In the genomic region with DNA sequence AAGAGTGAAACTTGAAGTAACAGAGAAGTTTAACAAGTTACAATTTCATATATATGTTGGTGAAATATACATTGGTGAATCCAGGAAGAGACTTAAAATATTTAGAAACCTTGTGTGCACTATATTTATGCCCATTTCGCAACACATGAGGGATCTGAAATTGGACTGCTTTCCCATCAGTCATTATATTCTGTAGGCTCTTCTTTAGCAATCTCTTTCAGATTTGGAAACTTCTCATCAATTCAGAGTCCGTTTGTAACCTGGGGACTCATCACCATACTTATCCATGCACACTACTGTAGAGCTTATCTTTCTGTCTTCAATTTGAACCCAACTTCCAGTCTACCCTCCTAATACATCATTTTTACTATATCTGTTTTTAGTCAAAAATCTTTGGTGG, we compare ENCODE assay signal across 12 cellular contexts. TPM values are rescaled to one million over a fixed set of nuclear protein-coding genes. Genes with fewer than 3 reads are reported as not detected.
DNase-seq lines count a peak whose midpoint lies in the region; TF ChIP-seq lines count a peak whose summit lies in the region.
"Had no signal": no experiment of that assay in that cellular context is flagged by ENCODE, and none has a peak within 500 bp of the region (broad histone marks: within the 10 kb centered on the region; RNA-seq: fewer than 3 reads in every experiment).

No MANE protein-coding gene starts in this region.

- H3K79me2 ChIP-seq in Loucy (ENCODE audit: insufficient read depth, low read length): no peaks in the 10 kb centered on the region
- peaks cover 4% of the 10 kb centered on the region for H3K79me2 ChIP-seq in osteoblast (ENCODE audit: insufficient read depth, low read length)

- no peaks in the 10 kb centered on the region for H3F3A ChIP-seq in Loucy (ENCODE audit: low read depth)

- TF ChIP-seq CTCF in BE2C (IDR thresholded peaks at IDR 0.05; ENCODE audit: low read depth, low read length) (no peak), Loucy (conservative IDR thresholded peaks at IDR 0.05; ENCODE audit: low read length) (no peak), esophagus muscularis mucosa (IDR thresholded peaks at IDR 0.05) (no peak), osteoblast (IDR thresholded peaks at IDR 0.05; ENCODE audit: extremely low read depth, low read depth, low read length) (no peak)

- DNase-seq in BE2C: no peak
- DNase-seq in esophagus muscularis mucosa (ENCODE audit: extremely low spot score): no peak
- no peak for DNase-seq in OCI-M1 (lab: John Stamatoyannopoulos, UW)
- no peak for DNase-seq in osteoblast (ENCODE audit: insufficient read length, low spot score, missing footprints)
- no peak for DNase-seq in NCI-H2107 (lab: John Stamatoyannopoulos, UW)
- DNase-seq: activated CD4-positive, alpha-beta T cell treated with anti-CD3 and anti-CD28 coated beads, Interleukin-2, amount 50 U/mL, for 48 hours; naive thymus-derived CD4-positive, alpha-beta T cell; NCI-H1092 treated with DMSO at 0.1 percent for 48 hours; NCI-H774; SW 1271 had no signal

- H3K9me3 ChIP-seq in BE2C: no peaks in the 10 kb centered on the region
- no peaks in the 10 kb centered on the region for H3K9me3 ChIP-seq in Loucy (ENCODE audit: insufficient read depth, low read depth, low read length)
- no peaks in the 10 kb centered on the region for H3K9me3 ChIP-seq in esophagus muscularis mucosa
- no peaks in the 10 kb centered on the region for H3K9me3 ChIP-seq in skeletal muscle tissue (ENCODE audit: control insufficient read depth in 3 of 3, low read length in 3 of 3)
- H3K9me3 ChIP-seq in osteoblast (ENCODE audit: low read depth, low read length): no peaks in the 10 kb centered on the region

- H3K9ac ChIP-seq in Loucy (ENCODE audit: low read depth, low read length, poor library complexity, severe bottlenecking): no peak overlapping the region
- H3K9ac ChIP-seq in skeletal muscle tissue (ENCODE audit: low read depth in 1 of 3, low read length in 3 of 3): peak overlapping the region in 2 of 3 donors; percentile 51 to 78

- TF ChIP-seq EP300 in esophagus muscularis mucosa (IDR thresholded peaks at IDR 0.05): no peak

- TF ChIP-seq POLR2A in esophagus muscularis mucosa (IDR thresholded peaks at IDR 0.05; ENCODE audit: low read depth): no peak

- H3K27me3 ChIP-seq in BE2C: no peaks in the 10 kb centered on the region
- no peaks in the 10 kb centered on the region for H3K27me3 ChIP-seq in Loucy (ENCODE audit: insufficient read depth, low read length, poor library complexity, severe bottlenecking)
- no peaks in the 10 kb centered on the region for H3K27me3 ChIP-seq in esophagus muscularis mucosa
- peaks cover 0 to 4% (median 0%) of the 10 kb centered on the region in 3 donors for H3K27me3 ChIP-seq in skeletal muscle tissue (ENCODE audit: control insufficient read depth in 3 of 3, insufficient read depth in 3 of 3, low read length in 3 of 3)
- no peaks in the 10 kb centered on the region for H3K27me3 ChIP-seq in osteoblast (ENCODE audit: insufficient read depth, low read length)

- peaks cover 17% of the 10 kb centered on the region; the same call in 1 of the 2 replicates for H3K4me1 ChIP-seq in BE2C
- H3K4me1 ChIP-seq in Loucy (ENCODE audit: insufficient read depth, low read length, poor library complexity, severe bottlenecking): peaks cover 19% of the 10 kb centered on the region
- H3K4me1 ChIP-seq in esophagus muscularis mucosa: peaks cover 19 to 55% (median 47%) of the 10 kb centered on the region in 4 donors
- peaks cover 5 to 15% (median 14%) of the 10 kb centered on the region in 3 donors for H3K4me1 ChIP-seq in skeletal muscle tissue (ENCODE audit: control insufficient read depth in 3 of 3, insufficient read depth in 3 of 3, low read length in 3 of 3)
- peaks cover 11% of the 10 kb centered on the region for H3K4me1 ChIP-seq in osteoblast (ENCODE audit: insufficient read depth, low read length)

- intact Hi-C loops in esophagus muscularis mucosa (cut with DNase I): loop anchor here (10.0 kb wide), 2 partner anchors 55 to 105 kb away; no protein-coding TSS in a partner anchor

- H3K9me2 ChIP-seq in Loucy (replicated peaks; ENCODE audit: low read depth, low read length): no peaks in the 10 kb centered on the region

- H2AFZ ChIP-seq in Loucy (ENCODE audit: low read length) (no peak overlapping the region), osteoblast (ENCODE audit: low read length) (no peak overlapping the region)

- H3K27ac ChIP-seq in esophagus muscularis mucosa (replicated peaks in 1 of 4) (peak overlapping the region; percentile 92 to 96 (median 94)), skeletal muscle tissue (ENCODE audit: low read depth, low read length) (peak overlapping the region; percentile 80), osteoblast (ENCODE audit: low read depth, low read length) (no peak overlapping the region)

- peak overlapping the region; percentile 74 for H3K4me3 ChIP-seq in BE2C (ENCODE audit: low read depth, low read length)
- no peak overlapping the region for H3K4me3 ChIP-seq in Loucy (ENCODE audit: low read length, poor library complexity, severe bottlenecking)
- peak overlapping the region; percentile 69 to 85 (median 74) for H3K4me3 ChIP-seq in esophagus muscularis mucosa
- H3K4me3 ChIP-seq in skeletal muscle tissue (ENCODE audit: low read length in 3 of 3): peak overlapping the region; percentile 18 to 84 (median 78)
- no peak overlapping the region for H3K4me3 ChIP-seq in osteoblast (ENCODE audit: insufficient read depth, low read length)

- H3K36me3 ChIP-seq in BE2C (no peaks in the 10 kb centered on the region; the same call in 1 of the 2 replicates), Loucy (ENCODE audit: insufficient read depth, low read length) (no peaks in the 10 kb centered on the region), esophagus muscularis mucosa (no peaks in the 10 kb centered on the region), skeletal muscle tissue (ENCODE audit: control insufficient read depth in 3 of 3, insufficient read depth in 3 of 3, low read length in 3 of 3) (no peaks in the 10 kb centered on the region), osteoblast (ENCODE audit: insufficient read depth, low read length) (no peaks in the 10 kb centered on the region)

- H3K4me2 ChIP-seq in Loucy (ENCODE audit: low read depth, low read length, poor library complexity, severe bottlenecking) (peak overlapping the region; percentile 83), osteoblast (ENCODE audit: insufficient read depth, low read length) (no peak overlapping the region)

- H4K20me1 ChIP-seq in Loucy (ENCODE audit: insufficient read depth, low read length, poor library complexity, severe bottlenecking) (no peaks in the 10 kb centered on the region), osteoblast (ENCODE audit: insufficient read depth, low read length) (no peaks in the 10 kb centered on the region)

- WGBS in esophagus muscularis mucosa: 36% methylated on average over 2 of the region's 2 CpGs

RNA-seq across cellular contexts. Expression of a gene that starts 2.2 kb away (rescaled TPM):
- polyA plus RNA-seq in BE2C (2012; ENCODE audit: insufficient read depth, insufficient read length, low read depth): 10.5 TPM
- total RNA-seq in esophagus muscularis mucosa (100 to 1,000 TPM; 228 to 302 (median 235) TPM), skeletal muscle tissue (22.4 TPM), osteoblast (28.6 and 31.8 TPM in 2 replicates)

RNA-seq across cellular contexts. Expression of a gene that starts 2.2 kb away (rescaled TPM):
- polyA plus RNA-seq in BE2C (2012; ENCODE audit: insufficient read depth, insufficient read length, low read depth): 91.5 TPM
- total RNA-seq in esophagus muscularis mucosa (10 to 100 TPM; 43.1 to 77.7 (median 69.7) TPM), skeletal muscle tissue (18.8 TPM), osteoblast (21.4 and 21.5 TPM in 2 replicates)

Comparison
In these comparisons a context has a peak if more than half of its experiments do, and no peak if none do; other contexts are left out.
1. H3K4me3 ChIP-seq: peak in BE2C (single experiment), esophagus muscularis mucosa (4 of 4) and skeletal muscle tissue (3 of 3); none in Loucy (single experiment) and osteoblast (single experiment).